Comparison of ENCODE assay signal across 1 cellular context in the genomic region with DNA sequence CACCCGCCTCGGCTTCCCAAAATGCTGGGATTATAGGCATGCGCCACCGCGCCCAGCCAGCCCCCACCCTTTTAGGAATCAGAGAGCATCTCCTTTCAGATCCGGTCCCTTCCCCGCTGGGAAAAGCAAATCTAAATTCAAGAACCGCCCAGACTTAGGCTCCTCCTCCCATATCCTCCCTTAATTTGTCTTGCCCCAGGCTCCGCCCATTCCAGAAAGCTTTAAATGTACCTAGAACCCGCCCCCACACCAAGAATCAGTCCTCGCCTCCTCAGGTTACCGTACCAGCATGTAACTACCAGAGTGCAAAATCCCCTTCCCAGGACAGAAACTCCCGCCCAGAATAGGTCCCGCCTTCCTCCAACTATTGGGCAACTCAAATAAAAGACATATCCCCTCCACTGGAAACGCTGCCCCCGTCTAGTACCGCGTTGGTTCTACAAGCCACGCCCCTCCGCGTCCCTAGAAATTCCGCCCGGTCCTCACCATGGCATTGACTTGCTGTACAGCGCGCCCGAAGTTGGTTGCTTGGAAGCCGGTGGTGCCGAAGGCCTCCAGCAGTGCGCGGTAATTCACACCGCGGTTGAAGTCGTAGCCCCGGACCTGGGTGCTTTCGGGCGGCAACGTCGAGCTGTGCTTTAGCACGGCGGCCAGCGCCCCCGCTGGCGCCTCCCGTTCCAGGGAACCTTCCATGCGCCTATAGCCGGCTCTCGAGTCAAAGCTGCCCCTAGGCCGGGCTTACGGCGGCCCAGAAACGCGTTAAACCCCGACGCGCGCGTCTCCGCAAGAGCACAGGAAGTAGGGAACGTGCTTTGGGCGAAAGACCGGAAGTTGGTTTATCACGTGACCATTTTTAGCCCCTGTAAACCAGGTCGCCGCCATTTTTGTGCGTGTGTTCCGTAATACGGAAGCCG.
TF ChIP-seq lines count a peak whose summit lies in the region.

A gene (minus strand): TSS at position 807 of the 914 bp plus-strand sequence. CDS start 114 bp downstream, at position 693.

TF ChIP-seq in K562, 482 proteins besides CTCF, POLR2A, EP300 and RAD21 (continued from another document and continues in another):
- no peak for TF ChIP-seq HNRNPL (IDR thresholded peaks at IDR 0.05; ENCODE audit: low read depth, low read length)
- TF ChIP-seq FOXP1 (CRISPR knock-in tag; IDR thresholded peaks at IDR 0.05): peak; percentile 97
- peak; percentile 79; the same call in 1 of the 2 replicates for TF ChIP-seq ZNF830 (CRISPR knock-in tag; IDR thresholded peaks at IDR 0.05)
- TF ChIP-seq ZSCAN29 (IDR thresholded peaks at IDR 0.05): no peak
- TF ChIP-seq ZNF282 (CRISPR knock-in tag; IDR thresholded peaks at IDR 0.05): no peak
- TF ChIP-seq ETS2 (tag; IDR thresholded peaks at IDR 0.05; ENCODE audit: borderline replicate concordance, poor library complexity, severe bottlenecking): no peak
- TF ChIP-seq SIN3B (IDR thresholded peaks at IDR 0.05; ENCODE audit: low read depth): peak; percentile 80
- TF ChIP-seq MBD2 (IDR thresholded peaks at IDR 0.05; ENCODE audit: borderline replicate concordance, low read depth): 0 out of 2 replicates have a peak, but pooled peaks have one; percentile 47
- no peak for TF ChIP-seq ZNF408 (CRISPR knock-in tag; IDR thresholded peaks at IDR 0.05; ENCODE audit: low read depth)
- TF ChIP-seq, protein P1, sequence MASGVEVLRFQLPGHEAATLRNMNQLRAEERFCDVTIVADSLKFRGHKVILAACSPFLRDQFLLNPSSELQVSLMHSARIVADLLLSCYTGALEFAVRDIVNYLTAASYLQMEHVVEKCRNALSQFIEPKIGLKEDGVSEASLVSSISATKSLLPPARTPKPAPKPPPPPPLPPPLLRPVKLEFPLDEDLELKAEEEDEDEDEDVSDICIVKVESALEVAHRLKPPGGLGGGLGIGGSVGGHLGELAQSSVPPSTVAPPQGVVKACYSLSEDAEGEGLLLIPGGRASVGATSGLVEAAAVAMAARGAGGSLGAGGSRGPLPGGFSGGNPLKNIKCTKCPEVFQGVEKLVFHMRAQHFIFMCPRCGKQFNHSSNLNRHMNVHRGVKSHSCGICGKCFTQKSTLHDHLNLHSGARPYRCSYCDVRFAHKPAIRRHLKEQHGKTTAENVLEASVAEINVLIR (CRISPR knock-in tag; IDR thresholded peaks at IDR 0.05): peak; percentile 19; the same call in 1 of the 2 replicates
- TF ChIP-seq ZNF695 (CRISPR knock-in tag; IDR thresholded peaks at IDR 0.05): no peak
- TF ChIP-seq RBM34 (IDR thresholded peaks at IDR 0.05; ENCODE audit: borderline replicate concordance, insufficient read depth, low read length): no peak
- TF ChIP-seq, protein P2, sequence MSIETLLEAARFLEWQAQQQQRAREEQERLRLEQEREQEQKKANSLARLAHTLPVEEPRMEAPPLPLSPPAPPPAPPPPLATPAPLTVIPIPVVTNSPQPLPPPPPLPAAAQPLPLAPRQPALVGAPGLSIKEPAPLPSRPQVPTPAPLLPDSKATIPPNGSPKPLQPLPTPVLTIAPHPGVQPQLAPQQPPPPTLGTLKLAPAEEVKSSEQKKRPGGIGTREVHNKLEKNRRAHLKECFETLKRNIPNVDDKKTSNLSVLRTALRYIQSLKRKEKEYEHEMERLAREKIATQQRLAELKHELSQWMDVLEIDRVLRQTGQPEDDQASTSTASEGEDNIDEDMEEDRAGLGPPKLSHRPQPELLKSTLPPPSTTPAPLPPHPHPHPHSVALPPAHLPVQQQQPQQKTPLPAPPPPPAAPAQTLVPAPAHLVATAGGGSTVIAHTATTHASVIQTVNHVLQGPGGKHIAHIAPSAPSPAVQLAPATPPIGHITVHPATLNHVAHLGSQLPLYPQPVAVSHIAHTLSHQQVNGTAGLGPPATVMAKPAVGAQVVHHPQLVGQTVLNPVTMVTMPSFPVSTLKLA (conservative IDR thresholded peaks at IDR 0.05): peak; percentile 86 to 92
- no peak for TF ChIP-seq POLR3A (IDR thresholded peaks at IDR 0.05; ENCODE audit: borderline replicate concordance, extremely low read depth, insufficient read depth, insufficient read length)
- TF ChIP-seq, protein P3, sequence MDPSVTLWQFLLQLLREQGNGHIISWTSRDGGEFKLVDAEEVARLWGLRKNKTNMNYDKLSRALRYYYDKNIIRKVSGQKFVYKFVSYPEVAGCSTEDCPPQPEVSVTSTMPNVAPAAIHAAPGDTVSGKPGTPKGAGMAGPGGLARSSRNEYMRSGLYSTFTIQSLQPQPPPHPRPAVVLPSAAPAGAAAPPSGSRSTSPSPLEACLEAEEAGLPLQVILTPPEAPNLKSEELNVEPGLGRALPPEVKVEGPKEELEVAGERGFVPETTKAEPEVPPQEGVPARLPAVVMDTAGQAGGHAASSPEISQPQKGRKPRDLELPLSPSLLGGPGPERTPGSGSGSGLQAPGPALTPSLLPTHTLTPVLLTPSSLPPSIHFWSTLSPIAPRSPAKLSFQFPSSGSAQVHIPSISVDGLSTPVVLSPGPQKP (CRISPR knock-in tag; IDR thresholded peaks at IDR 0.05): peak; percentile 89; the same call in 1 of the 2 replicates
- no peak for TF ChIP-seq KAT2B (IDR thresholded peaks at IDR 0.05; ENCODE audit: low read depth, low read length)
- peak; percentile 69 for TF ChIP-seq ELF2 (CRISPR knock-in tag; IDR thresholded peaks at IDR 0.05)
- TF ChIP-seq JUNB (CRISPR knock-in tag; conservative IDR thresholded peaks at IDR 0.05): no peak
- no peak for TF ChIP-seq MTF1 (CRISPR knock-in tag; IDR thresholded peaks at IDR 0.05; ENCODE audit: borderline replicate concordance)
- TF ChIP-seq POLR2AphosphoS5 (IDR thresholded peaks at IDR 0.05; ENCODE audit: control insufficient read depth, insufficient read depth, low read depth, low read length): peak; percentile 53
- TF ChIP-seq ZNF668 (CRISPR knock-in tag; IDR thresholded peaks at IDR 0.05): peak; percentile 38; the same call in 1 of the 2 replicates
- no peak for TF ChIP-seq RBM39 (optimal IDR thresholded peaks at IDR 0.05; ENCODE audit: low read depth, low read length)
- no peak for TF ChIP-seq MECOM (CRISPR knock-in tag; IDR thresholded peaks at IDR 0.05)
- no peak; a peak in 1 of 4 replicates for TF ChIP-seq MCM7 (IDR thresholded peaks at IDR 0.05)
- no peak; the same call in 1 of the 2 replicates for TF ChIP-seq TCF3 (CRISPR knock-in tag; IDR thresholded peaks at IDR 0.05)
- TF ChIP-seq, protein P4, sequence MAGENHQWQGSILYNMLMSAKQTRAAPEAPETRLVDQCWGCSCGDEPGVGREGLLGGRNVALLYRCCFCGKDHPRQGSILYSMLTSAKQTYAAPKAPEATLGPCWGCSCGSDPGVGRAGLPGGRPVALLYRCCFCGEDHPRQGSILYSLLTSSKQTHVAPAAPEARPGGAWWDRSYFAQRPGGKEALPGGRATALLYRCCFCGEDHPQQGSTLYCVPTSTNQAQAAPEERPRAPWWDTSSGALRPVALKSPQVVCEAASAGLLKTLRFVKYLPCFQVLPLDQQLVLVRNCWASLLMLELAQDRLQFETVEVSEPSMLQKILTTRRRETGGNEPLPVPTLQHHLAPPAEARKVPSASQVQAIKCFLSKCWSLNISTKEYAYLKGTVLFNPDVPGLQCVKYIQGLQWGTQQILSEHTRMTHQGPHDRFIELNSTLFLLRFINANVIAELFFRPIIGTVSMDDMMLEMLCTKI (IDR thresholded peaks at IDR 0.05; ENCODE audit: partially characterized antibody): no peak
- peak; percentile 86 for TF ChIP-seq RBBP5 (IDR thresholded peaks at IDR 0.05; ENCODE audit: borderline replicate concordance, insufficient read depth, low read length, poor library complexity, severe bottlenecking)
- no peak for TF ChIP-seq ADNP (tag; IDR thresholded peaks at IDR 0.05)
- no peak for TF ChIP-seq MEF2A (IDR thresholded peaks at IDR 0.05; ENCODE audit: control insufficient read depth, low read depth, low read length)
- TF ChIP-seq, protein P5, sequence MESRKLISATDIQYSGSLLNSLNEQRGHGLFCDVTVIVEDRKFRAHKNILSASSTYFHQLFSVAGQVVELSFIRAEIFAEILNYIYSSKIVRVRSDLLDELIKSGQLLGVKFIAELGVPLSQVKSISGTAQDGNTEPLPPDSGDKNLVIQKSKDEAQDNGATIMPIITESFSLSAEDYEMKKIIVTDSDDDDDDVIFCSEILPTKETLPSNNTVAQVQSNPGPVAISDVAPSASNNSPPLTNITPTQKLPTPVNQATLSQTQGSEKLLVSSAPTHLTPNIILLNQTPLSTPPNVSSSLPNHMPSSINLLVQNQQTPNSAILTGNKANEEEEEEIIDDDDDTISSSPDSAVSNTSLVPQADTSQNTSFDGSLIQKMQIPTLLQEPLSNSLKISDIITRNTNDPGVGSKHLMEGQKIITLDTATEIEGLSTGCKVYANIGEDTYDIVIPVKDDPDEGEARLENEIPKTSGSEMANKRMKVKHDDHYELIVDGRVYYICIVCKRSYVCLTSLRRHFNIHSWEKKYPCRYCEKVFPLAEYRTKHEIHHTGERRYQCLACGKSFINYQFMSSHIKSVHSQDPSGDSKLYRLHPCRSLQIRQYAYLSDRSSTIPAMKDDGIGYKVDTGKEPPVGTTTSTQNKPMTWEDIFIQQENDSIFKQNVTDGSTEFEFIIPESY (CRISPR knock-in tag; IDR thresholded peaks at IDR 0.05): peak; percentile 67
- TF ChIP-seq, protein P6, sequence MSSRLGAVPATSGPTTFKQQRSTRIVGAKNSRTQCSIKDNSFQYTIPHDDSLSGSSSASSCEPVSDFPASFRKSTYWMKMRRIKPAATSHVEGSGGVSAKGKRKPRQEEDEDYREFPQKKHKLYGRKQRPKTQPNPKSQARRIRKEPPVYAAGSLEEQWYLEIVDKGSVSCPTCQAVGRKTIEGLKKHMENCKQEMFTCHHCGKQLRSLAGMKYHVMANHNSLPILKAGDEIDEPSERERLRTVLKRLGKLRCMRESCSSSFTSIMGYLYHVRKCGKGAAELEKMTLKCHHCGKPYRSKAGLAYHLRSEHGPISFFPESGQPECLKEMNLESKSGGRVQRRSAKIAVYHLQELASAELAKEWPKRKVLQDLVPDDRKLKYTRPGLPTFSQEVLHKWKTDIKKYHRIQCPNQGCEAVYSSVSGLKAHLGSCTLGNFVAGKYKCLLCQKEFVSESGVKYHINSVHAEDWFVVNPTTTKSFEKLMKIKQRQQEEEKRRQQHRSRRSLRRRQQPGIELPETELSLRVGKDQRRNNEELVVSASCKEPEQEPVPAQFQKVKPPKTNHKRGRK (tag; IDR thresholded peaks at IDR 0.05): no peak
- TF ChIP-seq LARP7 (IDR thresholded peaks at IDR 0.05): no peak
- TF ChIP-seq ZNF197 (CRISPR knock-in tag; IDR thresholded peaks at IDR 0.05; ENCODE audit: low read depth): 0 out of 2 replicates have a peak, but pooled peaks have one; percentile 68
- TF ChIP-seq, protein P7, sequence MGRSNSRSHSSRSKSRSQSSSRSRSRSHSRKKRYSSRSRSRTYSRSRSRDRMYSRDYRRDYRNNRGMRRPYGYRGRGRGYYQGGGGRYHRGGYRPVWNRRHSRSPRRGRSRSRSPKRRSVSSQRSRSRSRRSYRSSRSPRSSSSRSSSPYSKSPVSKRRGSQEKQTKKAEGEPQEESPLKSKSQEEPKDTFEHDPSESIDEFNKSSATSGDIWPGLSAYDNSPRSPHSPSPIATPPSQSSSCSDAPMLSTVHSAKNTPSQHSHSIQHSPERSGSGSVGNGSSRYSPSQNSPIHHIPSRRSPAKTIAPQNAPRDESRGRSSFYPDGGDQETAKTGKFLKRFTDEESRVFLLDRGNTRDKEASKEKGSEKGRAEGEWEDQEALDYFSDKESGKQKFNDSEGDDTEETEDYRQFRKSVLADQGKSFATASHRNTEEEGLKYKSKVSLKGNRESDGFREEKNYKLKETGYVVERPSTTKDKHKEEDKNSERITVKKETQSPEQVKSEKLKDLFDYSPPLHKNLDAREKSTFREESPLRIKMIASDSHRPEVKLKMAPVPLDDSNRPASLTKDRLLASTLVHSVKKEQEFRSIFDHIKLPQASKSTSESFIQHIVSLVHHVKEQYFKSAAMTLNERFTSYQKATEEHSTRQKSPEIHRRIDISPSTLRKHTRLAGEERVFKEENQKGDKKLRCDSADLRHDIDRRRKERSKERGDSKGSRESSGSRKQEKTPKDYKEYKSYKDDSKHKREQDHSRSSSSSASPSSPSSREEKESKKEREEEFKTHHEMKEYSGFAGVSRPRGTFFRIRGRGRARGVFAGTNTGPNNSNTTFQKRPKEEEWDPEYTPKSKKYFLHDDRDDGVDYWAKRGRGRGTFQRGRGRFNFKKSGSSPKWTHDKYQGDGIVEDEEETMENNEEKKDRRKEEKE (IDR thresholded peaks at IDR 0.05; ENCODE audit: borderline replicate concordance in 1 of 2, control insufficient read depth in 1 of 2, low read depth in 2 of 2, low read length in 1 of 2): no peak
- TF ChIP-seq, protein P8, sequence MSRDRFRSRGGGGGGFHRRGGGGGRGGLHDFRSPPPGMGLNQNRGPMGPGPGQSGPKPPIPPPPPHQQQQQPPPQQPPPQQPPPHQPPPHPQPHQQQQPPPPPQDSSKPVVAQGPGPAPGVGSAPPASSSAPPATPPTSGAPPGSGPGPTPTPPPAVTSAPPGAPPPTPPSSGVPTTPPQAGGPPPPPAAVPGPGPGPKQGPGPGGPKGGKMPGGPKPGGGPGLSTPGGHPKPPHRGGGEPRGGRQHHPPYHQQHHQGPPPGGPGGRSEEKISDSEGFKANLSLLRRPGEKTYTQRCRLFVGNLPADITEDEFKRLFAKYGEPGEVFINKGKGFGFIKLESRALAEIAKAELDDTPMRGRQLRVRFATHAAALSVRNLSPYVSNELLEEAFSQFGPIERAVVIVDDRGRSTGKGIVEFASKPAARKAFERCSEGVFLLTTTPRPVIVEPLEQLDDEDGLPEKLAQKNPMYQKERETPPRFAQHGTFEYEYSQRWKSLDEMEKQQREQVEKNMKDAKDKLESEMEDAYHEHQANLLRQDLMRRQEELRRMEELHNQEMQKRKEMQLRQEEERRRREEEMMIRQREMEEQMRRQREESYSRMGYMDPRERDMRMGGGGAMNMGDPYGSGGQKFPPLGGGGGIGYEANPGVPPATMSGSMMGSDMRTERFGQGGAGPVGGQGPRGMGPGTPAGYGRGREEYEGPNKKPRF (IDR thresholded peaks at IDR 0.05; ENCODE audit: low read depth, low read length): no peak
- TF ChIP-seq, protein P9, sequence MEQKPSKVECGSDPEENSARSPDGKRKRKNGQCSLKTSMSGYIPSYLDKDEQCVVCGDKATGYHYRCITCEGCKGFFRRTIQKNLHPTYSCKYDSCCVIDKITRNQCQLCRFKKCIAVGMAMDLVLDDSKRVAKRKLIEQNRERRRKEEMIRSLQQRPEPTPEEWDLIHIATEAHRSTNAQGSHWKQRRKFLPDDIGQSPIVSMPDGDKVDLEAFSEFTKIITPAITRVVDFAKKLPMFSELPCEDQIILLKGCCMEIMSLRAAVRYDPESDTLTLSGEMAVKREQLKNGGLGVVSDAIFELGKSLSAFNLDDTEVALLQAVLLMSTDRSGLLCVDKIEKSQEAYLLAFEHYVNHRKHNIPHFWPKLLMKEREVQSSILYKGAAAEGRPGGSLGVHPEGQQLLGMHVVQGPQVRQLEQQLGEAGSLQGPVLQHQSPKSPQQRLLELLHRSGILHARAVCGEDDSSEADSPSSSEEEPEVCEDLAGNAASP (IDR thresholded peaks at IDR 0.05): no peak
- no peak for TF ChIP-seq ZNF764 (CRISPR knock-in tag; IDR thresholded peaks at IDR 0.05; ENCODE audit: low read depth)
- TF ChIP-seq, protein P10, sequence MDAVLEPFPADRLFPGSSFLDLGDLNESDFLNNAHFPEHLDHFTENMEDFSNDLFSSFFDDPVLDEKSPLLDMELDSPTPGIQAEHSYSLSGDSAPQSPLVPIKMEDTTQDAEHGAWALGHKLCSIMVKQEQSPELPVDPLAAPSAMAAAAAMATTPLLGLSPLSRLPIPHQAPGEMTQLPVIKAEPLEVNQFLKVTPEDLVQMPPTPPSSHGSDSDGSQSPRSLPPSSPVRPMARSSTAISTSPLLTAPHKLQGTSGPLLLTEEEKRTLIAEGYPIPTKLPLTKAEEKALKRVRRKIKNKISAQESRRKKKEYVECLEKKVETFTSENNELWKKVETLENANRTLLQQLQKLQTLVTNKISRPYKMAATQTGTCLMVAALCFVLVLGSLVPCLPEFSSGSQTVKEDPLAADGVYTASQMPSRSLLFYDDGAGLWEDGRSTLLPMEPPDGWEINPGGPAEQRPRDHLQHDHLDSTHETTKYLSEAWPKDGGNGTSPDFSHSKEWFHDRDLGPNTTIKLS (IDR thresholded peaks at IDR 0.05; ENCODE audit: borderline replicate concordance, low read depth): peak; percentile 96; the same call in 1 of the 2 replicates
- peak; percentile 67 for TF ChIP-seq LCOR (CRISPR knock-in tag; IDR thresholded peaks at IDR 0.05)
- no peak for TF ChIP-seq ZNF184 (CRISPR knock-in tag; IDR thresholded peaks at IDR 0.05)
- no peak for TF ChIP-seq GATAD2A (IDR thresholded peaks at IDR 0.05)
